ENCODE assay signal across 11 cellular contexts in genomic region chr19:41426116-41426841, GRCh38. TPM values are rescaled to one million over a fixed set of nuclear protein-coding genes. Genes with fewer than 3 reads are reported as not detected.
A peak's percentile ranks its signal among the peaks of the same experiment; 100 is the strongest.
DNase-seq lines count a peak whose midpoint lies in the region; TF ChIP-seq lines count a peak whose summit lies in the region.
"Had no signal": no experiment of that assay in that cellular context is flagged by ENCODE, and none has a peak within 500 bp of the region (broad histone marks: within the 10 kb centered on the region; RNA-seq: fewer than 3 reads in every experiment).

No MANE protein-coding gene starts in this region.

- H3K27ac ChIP-seq in ectodermal cell (ENCODE audit: insufficient read depth, low read depth, low read length, poor library complexity, severe bottlenecking): no peak overlapping the region
- H3K27ac ChIP-seq in suprapubic skin: peak overlapping the region; percentile 61
- H3K27ac ChIP-seq: 22Rv1 had no signal

- no peaks in the 10 kb centered on the region for H3K27me3 Mint-ChIP-seq in mesothelial cell of epicardium (ENCODE audit: low read depth)

- no peaks in the 10 kb centered on the region for H3K9me3 ChIP-seq in ectodermal cell (ENCODE audit: control insufficient read depth, low read length)
- H3K9me3 ChIP-seq in suprapubic skin: no peaks in the 10 kb centered on the region

- H3K27me3 ChIP-seq in ectodermal cell (ENCODE audit: control insufficient read depth, insufficient read depth, low read length, poor library complexity, severe bottlenecking) (no peaks in the 10 kb centered on the region), suprapubic skin (no peaks in the 10 kb centered on the region)

- H3K4me1 Mint-ChIP-seq in mesothelial cell of epicardium: peaks cover 20% of the 10 kb centered on the region

- H3K4me3 Mint-ChIP-seq in mesothelial cell of epicardium: peak overlapping the region; percentile 81

- peaks cover 16% of the 10 kb centered on the region for H3K36me3 Mint-ChIP-seq in mesothelial cell of epicardium

- H3K4me3 ChIP-seq in ectodermal cell (ENCODE audit: insufficient read depth, low read depth, low read length): peak overlapping the region; percentile 41
- peak overlapping the region; percentile 57 for H3K4me3 ChIP-seq in suprapubic skin

- peak overlapping the region; percentile 93 for H3K27ac Mint-ChIP-seq in mesothelial cell of epicardium

- 90% methylated on average over 36 of the region's 36 CpGs for WGBS in ectodermal cell, 2 experiments
- WGBS in suprapubic skin: 75% methylated on average over 22 of the region's 36 CpGs

- no peak for TF ChIP-seq POLR2A in suprapubic skin (IDR thresholded peaks at IDR 0.05)

- in situ Hi-C loops in G401 (cut with HindIII; ENCODE audit: low sequenced_read_pairs): no loop called here

- peaks cover 13% of the 10 kb centered on the region for H3K4me1 ChIP-seq in ectodermal cell (ENCODE audit: control insufficient read depth, insufficient read depth, low read length)
- H3K4me1 ChIP-seq in suprapubic skin: peaks cover 44% of the 10 kb centered on the region

- no peak for TF ChIP-seq EP300 in suprapubic skin (IDR thresholded peaks at IDR 0.05)

- H3K36me3 ChIP-seq in ectodermal cell (ENCODE audit: control insufficient read depth, insufficient read depth, low read length): peaks cover 8% of the 10 kb centered on the region
- peaks cover 60% of the 10 kb centered on the region for H3K36me3 ChIP-seq in suprapubic skin

- peak; percentile 73 for DNase-seq in DMS53 (lab: John Stamatoyannopoulos, UW)
- DNase-seq in DMS53 treated with DMSO at 0.1 percent for 48 hours (lab: John Stamatoyannopoulos, UW; ENCODE audit: unreplicated experiment): no peak
- DNase-seq in mesothelial cell of epicardium (ENCODE audit: low spot score in 2 of 2, unreplicated experiment in 2 of 2): no peak
- DNase-seq in suprapubic skin (ENCODE audit: low spot score in 2 of 2): peak; percentile 72 to 80
- DNase-seq in G401 (ENCODE audit: low spot score): no peak
- DNase-seq in pons (ENCODE audit: low spot score): no peak
- DNase-seq in SW 1271 (lab: John Stamatoyannopoulos, UW): no peak
- DNase-seq: RPMI8226 had no signal

- H3K9me3 Mint-ChIP-seq in mesothelial cell of epicardium: no peaks in the 10 kb centered on the region

- TF ChIP-seq CTCF in mesothelial cell of epicardium (IDR thresholded peaks at IDR 0.05; ENCODE audit: unreplicated experiment) (no peak), suprapubic skin (IDR thresholded peaks at IDR 0.05) (no peak)

RNA-seq across cellular contexts. Expression of gene B3GNT8, which starts 0.9 kb away (rescaled TPM):
- polyA plus RNA-seq in ectodermal cell (2013, experiment 1 of 4): 1.9 TPM
- 4.9 TPM for polyA plus RNA-seq in ectodermal cell (2013, experiment 2 of 4)
- polyA plus RNA-seq in ectodermal cell (2013, experiment 3 of 4): 2.5 TPM
- polyA plus RNA-seq in ectodermal cell (2013, experiment 4 of 4): 2.1 TPM
- total RNA-seq in mesothelial cell of epicardium (4.5 to 5.1 TPM (median 4.9 TPM) in 3 replicates), suprapubic skin (1 to 10 TPM; 4.7 to 9.6 (median 6.2) TPM)
- not detected in 2 replicates for total RNA-seq in G401 (2014; rRNA removed; shearing (Covaris generic))

RNA-seq across cellular contexts. Expression of gene DMAC2, which starts 13.4 kb away (rescaled TPM):
- polyA plus RNA-seq in ectodermal cell (2013, experiment 1 of 4): 103 TPM
- polyA plus RNA-seq in ectodermal cell (2013, experiment 2 of 4): 106 TPM
- 84.9 TPM for polyA plus RNA-seq in ectodermal cell (2013, experiment 3 of 4)
- polyA plus RNA-seq in ectodermal cell (2013, experiment 4 of 4): 94.8 TPM
- total RNA-seq in mesothelial cell of epicardium (37.5 to 41.4 TPM (median 39.8 TPM) in 3 replicates), suprapubic skin (10 to 100 TPM; 26.1 to 36.4 (median 34.2) TPM)
- 74.2 and 82.2 TPM in 2 replicates for total RNA-seq in G401 (2014; rRNA removed; shearing (Covaris generic))

RNA-seq across cellular contexts. Expression of gene ERICH4, which starts 16.7 kb away (rescaled TPM):
- polyA plus RNA-seq in ectodermal cell (2013, experiment 1 of 4): not detected
- not detected for polyA plus RNA-seq in ectodermal cell (2013, experiment 2 of 4)
- polyA plus RNA-seq in ectodermal cell (2013, experiment 3 of 4): not detected
- not detected for polyA plus RNA-seq in ectodermal cell (2013, experiment 4 of 4)
- total RNA-seq in mesothelial cell of epicardium (not detected in 3 replicates), suprapubic skin (not detected)
- total RNA-seq in G401 (2014; rRNA removed; shearing (Covaris generic)): not detected in 2 replicates
- total RNA-seq: glomerular endothelial cell had no signal

RNA-seq across cellular contexts. Expression of gene BCKDHA, which starts 28.7 kb away (rescaled TPM):
- 34.7 TPM for polyA plus RNA-seq in ectodermal cell (2013, experiment 1 of 4)
- polyA plus RNA-seq in ectodermal cell (2013, experiment 2 of 4): 48.7 TPM
- 42.9 TPM for polyA plus RNA-seq in ectodermal cell (2013, experiment 3 of 4)
- 49.2 TPM for polyA plus RNA-seq in ectodermal cell (2013, experiment 4 of 4)
- total RNA-seq in mesothelial cell of epicardium (22.6 to 27.2 TPM (median 22.8 TPM) in 3 replicates), suprapubic skin (100 to 1,000 TPM in 1 of 4 donors, 10 to 100 TPM in 3; 49.7 to 112 (median 76.2) TPM)
- total RNA-seq in G401 (2014; rRNA removed; shearing (Covaris generic)): 90.1 and 111 TPM in 2 replicates

RNA-seq across cellular contexts. Expression of gene EXOSC5, which starts 29.1 kb away (rescaled TPM):
- 26.3 TPM for polyA plus RNA-seq in ectodermal cell (2013, experiment 1 of 4)
- 21.0 TPM for polyA plus RNA-seq in ectodermal cell (2013, experiment 2 of 4)
- polyA plus RNA-seq in ectodermal cell (2013, experiment 3 of 4): 21.3 TPM
- polyA plus RNA-seq in ectodermal cell (2013, experiment 4 of 4): 22.0 TPM
- 12.2 to 17.0 TPM (median 12.5 TPM) in 3 replicates for total RNA-seq in mesothelial cell of epicardium
- 10 to 100 TPM; 23.0 to 51.5 (median 31.9) TPM for total RNA-seq in suprapubic skin
- 57.0 and 71.8 TPM in 2 replicates for total RNA-seq in G401 (2014; rRNA removed; shearing (Covaris generic))

Comparison
In these comparisons a context has a peak if more than half of its experiments do, and no peak if none do; other contexts are left out.
1. DNase-seq: peak in DMS53 (single experiment) and suprapubic skin (2 of 2); none in DMS53 treated with DMSO at 0.1 percent for 48 hours (single experiment), mesothelial cell of epicardium (0 of 2), G401 (single experiment), pons (single experiment) and SW 1271 (0 of 2).